ENCODE assay signal across 23 cellular contexts in the genomic region with DNA sequence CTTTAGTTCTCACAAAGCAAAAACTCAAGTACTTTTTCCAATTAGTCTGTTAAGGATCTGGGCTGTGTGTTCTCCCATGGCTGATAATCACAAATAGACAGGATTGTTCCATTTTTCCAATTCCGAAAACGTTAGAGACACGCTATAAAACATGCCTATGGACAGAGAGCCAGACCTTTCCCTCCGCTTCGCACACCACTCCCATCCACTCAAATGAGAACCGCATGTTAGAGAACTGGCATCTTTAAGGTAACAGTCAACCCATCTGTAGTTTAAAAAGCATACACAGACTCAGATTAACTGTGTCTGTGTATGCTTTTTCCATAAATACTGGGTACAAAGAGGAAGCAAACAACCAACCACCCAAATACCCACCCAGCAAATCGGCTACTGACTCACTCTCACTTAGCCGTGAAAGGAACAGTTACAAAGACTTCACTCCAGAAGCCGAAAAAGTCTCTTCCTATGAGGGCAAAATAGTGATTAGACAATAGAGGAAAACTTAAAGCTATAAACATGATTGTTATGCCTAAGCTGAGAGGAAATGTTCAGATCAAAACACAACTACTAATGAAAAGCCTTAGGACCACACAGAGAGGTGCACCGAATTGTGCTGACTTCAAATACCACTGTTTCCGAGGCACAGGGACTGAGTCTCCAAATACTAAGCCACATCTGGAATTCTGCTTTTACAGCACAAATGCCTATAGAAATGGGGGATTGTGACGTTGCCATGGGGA. TPM values are rescaled to one million over a fixed set of nuclear protein-coding genes. Genes with fewer than 3 reads are reported as not detected.
DNase-seq lines count a peak whose midpoint lies in the region; ATAC-seq and TF ChIP-seq lines count a peak whose summit lies in the region.
"Had no signal": no experiment of that assay in that cellular context is flagged by ENCODE, and none has a peak within 500 bp of the region (broad histone marks: within the 10 kb centered on the region; RNA-seq: fewer than 3 reads in every experiment).

No MANE protein-coding gene starts in this region.

- H3K4me3 ChIP-seq in left ventricle myocardium inferior (no peak overlapping the region), heart right ventricle (no peak overlapping the region), esophagus muscularis mucosa (peak overlapping the region in 1 of 4 donors; percentile 4), left lung (no peak overlapping the region)
- H3K4me3 ChIP-seq: A549 had no signal

- H3K27me3 Mint-ChIP-seq in nephron progenitor cell (ENCODE audit: low read depth, poor library complexity) = no peaks in the 10 kb centered on the region
- peaks cover 6% of the 10 kb centered on the region for H3K27me3 Mint-ChIP-seq in activated CD8-positive, alpha-beta T cell treated with anti-CD3 and anti-CD28 coated beads for 36 hours

- no peak for TF ChIP-seq CTCF in left ventricle myocardium inferior (IDR thresholded peaks at IDR 0.05; ENCODE audit: borderline replicate concordance)
- no peak for TF ChIP-seq CTCF in heart right ventricle (IDR thresholded peaks at IDR 0.05)
- no peak for TF ChIP-seq CTCF in esophagus muscularis mucosa (IDR thresholded peaks at IDR 0.05)
- no peak for TF ChIP-seq CTCF in nephron progenitor cell (IDR thresholded peaks at IDR 0.05)
- TF ChIP-seq CTCF in left lung (IDR thresholded peaks at IDR 0.05) = no peak
- TF ChIP-seq CTCF in activated CD8-positive, alpha-beta T cell treated with anti-CD3 and anti-CD28 coated beads for 36 hours (IDR thresholded peaks at IDR 0.05) = no peak

- H3K27me3 ChIP-seq in left ventricle myocardium inferior (ENCODE audit: low read depth) (no peaks in the 10 kb centered on the region), heart right ventricle (no peaks in the 10 kb centered on the region), esophagus muscularis mucosa (no peaks in the 10 kb centered on the region), left lung (no peaks in the 10 kb centered on the region)

- H3K4me1 Mint-ChIP-seq in nephron progenitor cell = peaks cover 97% of the 10 kb centered on the region
- no peaks in the 10 kb centered on the region for H3K4me1 Mint-ChIP-seq in activated CD8-positive, alpha-beta T cell treated with anti-CD3 and anti-CD28 coated beads for 36 hours (ENCODE audit: low read depth)
- H3K4me1 Mint-ChIP-seq: CD4-positive, CD25-positive, alpha-beta regulatory T cell; naive B cell had no signal

- TF ChIP-seq POLR2A in esophagus muscularis mucosa (IDR thresholded peaks at IDR 0.05; ENCODE audit: low read depth) = no peak

- peak overlapping the region; percentile 69 for H3K4me3 Mint-ChIP-seq in nephron progenitor cell
- H3K4me3 Mint-ChIP-seq in activated CD8-positive, alpha-beta T cell treated with anti-CD3 and anti-CD28 coated beads for 36 hours = no peak overlapping the region
- H3K4me3 Mint-ChIP-seq: CD4-positive, CD25-positive, alpha-beta regulatory T cell; naive B cell had no signal

- H3K27ac Mint-ChIP-seq in nephron progenitor cell = peak overlapping the region; percentile 100
- no peak overlapping the region for H3K27ac Mint-ChIP-seq in activated CD8-positive, alpha-beta T cell treated with anti-CD3 and anti-CD28 coated beads for 36 hours
- H3K27ac Mint-ChIP-seq: naive B cell had no signal

- H3K27ac ChIP-seq in left ventricle myocardium inferior (replicated peaks) (peak overlapping the region; percentile 66), heart right ventricle (peak overlapping the region in 3 of 10 donors; percentile 2 to 23 (median 19)), esophagus muscularis mucosa (replicated peaks in 1 of 4) (peak overlapping the region; percentile 12 to 33 (median 27)), left lung (no peak overlapping the region)
- H3K27ac ChIP-seq: A549 had no signal

- H3K9me3 Mint-ChIP-seq in nephron progenitor cell = no peaks in the 10 kb centered on the region
- no peaks in the 10 kb centered on the region for H3K9me3 Mint-ChIP-seq in activated CD8-positive, alpha-beta T cell treated with anti-CD3 and anti-CD28 coated beads for 36 hours
- H3K9me3 Mint-ChIP-seq: CD4-positive, CD25-positive, alpha-beta regulatory T cell had no signal

- 73 to 76% methylated on average over 12 of the region's 12 CpGs for WGBS in heart right ventricle, 2 donors
- WGBS in esophagus muscularis mucosa = 79% methylated on average over 12 of the region's 12 CpGs

- POLR2A ChIA-PET in activated CD8-positive, alpha-beta T cell treated with anti-CD3 and anti-CD28 coated beads for 36 hours (lab: Charles Lee) = no interaction called here

- TF ChIP-seq EP300 in esophagus muscularis mucosa (IDR thresholded peaks at IDR 0.05) = no peak

- intact Hi-C loops in left ventricle myocardium inferior (cut with micrococcal nuclease) = no loop called here
- intact Hi-C loops in heart right ventricle (cut with DNase I) = loop anchor here in 1 of 10 donors (5.0 kb wide), 1 partner anchor 38 kb away; the partner anchor contains the start of gene IL17RD
- intact Hi-C loops in esophagus muscularis mucosa (cut with DNase I) = no loop called here
- intact Hi-C loops in left lung (cut with DNase I) = no loop called here
- intact Hi-C loops in activated CD8-positive, alpha-beta T cell treated with anti-CD3 and anti-CD28 coated beads for 36 hours (cut with micrococcal nuclease) = no loop called here

- H3K36me3 Mint-ChIP-seq in nephron progenitor cell (ENCODE audit: low read depth) = peaks cover 15% of the 10 kb centered on the region
- H3K36me3 Mint-ChIP-seq in activated CD8-positive, alpha-beta T cell treated with anti-CD3 and anti-CD28 coated beads for 36 hours (ENCODE audit: low read depth) = no peaks in the 10 kb centered on the region
- H3K36me3 Mint-ChIP-seq: CD4-positive, CD25-positive, alpha-beta regulatory T cell; naive B cell had no signal

- no peak for ATAC-seq in heart right ventricle
- ATAC-seq in left lung = no peak
- ATAC-seq in GM18511 (IDR thresholded peaks at IDR 0.05; ENCODE audit: unreplicated experiment) = no peak
- no peak for ATAC-seq in activated CD8-positive, alpha-beta T cell treated with anti-CD3 and anti-CD28 coated beads for 36 hours
- ATAC-seq: A549 had no signal

- H3K9me3 ChIP-seq in left ventricle myocardium inferior (replicated peaks) (no peaks in the 10 kb centered on the region), heart right ventricle (no peaks in the 10 kb centered on the region), esophagus muscularis mucosa (no peaks in the 10 kb centered on the region), left lung (no peaks in the 10 kb centered on the region)
- H3K9me3 ChIP-seq: A549, thoracic aorta had no signal

- H3K36me3 ChIP-seq in left ventricle myocardium inferior (no peaks in the 10 kb centered on the region), heart right ventricle (no peaks in the 10 kb centered on the region), esophagus muscularis mucosa (no peaks in the 10 kb centered on the region), left lung (no peaks in the 10 kb centered on the region)
- H3K36me3 ChIP-seq: thoracic aorta had no signal

- H3K4me1 ChIP-seq in left ventricle myocardium inferior = peaks cover 35% of the 10 kb centered on the region
- peaks cover 0 to 59% (median 13%) of the 10 kb centered on the region in 9 donors for H3K4me1 ChIP-seq in heart right ventricle
- peaks cover 0 to 19% (median 0%) of the 10 kb centered on the region in 4 donors for H3K4me1 ChIP-seq in esophagus muscularis mucosa
- H3K4me1 ChIP-seq in left lung = no peaks in the 10 kb centered on the region
- H3K4me1 ChIP-seq: A549 had no signal

- CTCF ChIA-PET in activated CD8-positive, alpha-beta T cell treated with anti-CD3 and anti-CD28 coated beads for 36 hours (lab: Charles Lee) = no interaction called here

- DNase-seq in left ventricle myocardium inferior (no peak), heart right ventricle (no peak), esophagus muscularis mucosa (ENCODE audit: extremely low spot score) (no peak), nephron progenitor cell (no peak), left lung (no peak), amniotic stem cell (lab: John Stamatoyannopoulos, UW) (no peak)
- no peak for DNase-seq in activated CD8-positive, alpha-beta T cell treated with anti-CD3 and anti-CD28 coated beads for 36 hours
- DNase-seq: activated CD4-positive, alpha-beta T cell treated with anti-CD3 and anti-CD28 coated beads for 48 hours; activated naive CD4-positive, alpha-beta T cell treated with anti-CD3 and anti-CD28 coated beads, Interleukin-2, amount 50 U/mL, for 16 hours; activated T-cell treated with anti-CD3 and anti-CD28 coated beads for 4 hours; caudate nucleus; CD4-positive, CD25-positive, alpha-beta regulatory T cell; DMS53; Kasumi-1; naive B cell; NCI-H146; NCI-H345; SIG-M5; stimulated activated CD4-positive, alpha-beta T cell treated with anti-CD3 and anti-CD28 coated beads, Interleukin-2, amount 100 ng/mL, for 24 hours; T-helper 9 cell had no signal

RNA-seq across cellular contexts. Expression of gene IL17RD, which starts 36.1 kb away (rescaled TPM):
- total RNA-seq in left ventricle myocardium inferior = 9.6 TPM
- total RNA-seq in heart right ventricle = 10 to 100 TPM in 2 of 10 donors, 1 to 10 TPM in 8; 3.3 to 15.6 (median 6.0) TPM
- polyA plus RNA-seq in heart right ventricle = 1 to 10 TPM; 1.3 TPM
- total RNA-seq in esophagus muscularis mucosa = 10 to 100 TPM in 2 of 4 donors, 1 to 10 TPM in 2; 6.1 to 13.2 (median 9.5) TPM
- total RNA-seq in left lung = 1 to 10 TPM; 1.1 to 2.4 TPM
- total RNA-seq in activated CD8-positive, alpha-beta T cell treated with anti-CD3 and anti-CD28 coated beads for 36 hours = not detected
- total RNA-seq: CD4-positive, CD25-positive, alpha-beta regulatory T cell had no signal
- polyA plus RNA-seq: CD4-positive, CD25-positive, alpha-beta regulatory T cell had no signal

Comparison
In these comparisons a context has a peak if more than half of its experiments do, and no peak if none do; other contexts are left out.
1. H3K27ac ChIP-seq: peak in left ventricle myocardium inferior (single experiment) and esophagus muscularis mucosa (4 of 4); none in left lung (0 of 2).